In the genomic region with DNA sequence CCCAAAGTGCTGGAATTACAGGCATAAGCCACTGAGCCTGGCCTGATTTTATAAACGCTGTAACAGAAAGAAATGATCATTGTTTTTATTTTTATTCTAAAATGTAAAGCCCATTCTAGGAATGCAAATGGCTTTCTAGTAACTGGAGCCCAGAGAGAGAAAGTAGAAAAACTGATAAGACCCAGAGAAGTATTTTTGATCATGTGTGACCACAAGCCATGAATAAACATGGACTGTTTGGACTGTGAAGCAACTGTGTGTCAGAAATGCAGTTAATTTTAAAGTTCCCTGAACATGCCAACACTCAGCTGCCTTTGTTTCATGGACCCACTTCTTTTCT, we compare ENCODE assay signal across 13 cellular contexts. TPM values are rescaled to one million over a fixed set of nuclear protein-coding genes. Genes with fewer than 3 reads are reported as not detected.
DNase-seq lines count a peak whose midpoint lies in the region; ATAC-seq and TF ChIP-seq lines count a peak whose summit lies in the region.
"Had no signal": no experiment of that assay in that cellular context is flagged by ENCODE, and none has a peak within 500 bp of the region (broad histone marks: within the 10 kb centered on the region; RNA-seq: fewer than 3 reads in every experiment).

No MANE protein-coding gene starts in this region.

- H4K20me1 ChIP-seq in GM23248 (ENCODE audit: insufficient read depth): no peaks in the 10 kb centered on the region

- in situ Hi-C loops in GM23248 (cut with MboI): no loop called here
- in situ Hi-C loops in ACHN (cut with HindIII; ENCODE audit: low pct_ligation_motif_present, low pct_unique_long_range_greater_than_20kb, low sequenced_read_pairs): no loop called here

- TF ChIP-seq EP300 in gastroesophageal sphincter (IDR thresholded peaks at IDR 0.05): no peak

- no peak overlapping the region for H3K4me3 ChIP-seq in GM23248
- H3K4me3 ChIP-seq in gastroesophageal sphincter: no peak overlapping the region
- peak overlapping the region in 2 of 3 donors; percentile 11 to 30 for H3K4me3 ChIP-seq in skeletal muscle tissue (ENCODE audit: low read length in 3 of 3)

- WGBS in GM23248 (ENCODE audit: low coverage in 1 of 2, low lambda C conversion rate in 2 of 2, missing lambda C conversion rate in 2 of 2), 2 experiments: 29 to 60% methylated on average over 1 of the region's 1 CpG
- 23 to 33% methylated on average over 1 of the region's 1 CpG for WGBS in gastroesophageal sphincter (ENCODE audit: low coverage in 1 of 2), 2 donors

- H2AFZ ChIP-seq in GM23248: no peak overlapping the region

- H3K9ac ChIP-seq in GM23248: no peak overlapping the region
- no peak overlapping the region for H3K9ac ChIP-seq in skeletal muscle tissue (ENCODE audit: low read depth in 1 of 3, low read length in 3 of 3)

- no peak for ATAC-seq in gastroesophageal sphincter

- no peak overlapping the region for H3K4me2 ChIP-seq in GM23248 (ENCODE audit: unreplicated experiment)

- H3K9me2 ChIP-seq in GM23248 (ENCODE audit: insufficient read depth): no peaks in the 10 kb centered on the region

- TF ChIP-seq CTCF in VCaP (conservative IDR thresholded peaks at IDR 0.05): no peak
- no peak for TF ChIP-seq CTCF in gastroesophageal sphincter (IDR thresholded peaks at IDR 0.05)

- H3K4me1 ChIP-seq in GM23248 (ENCODE audit: insufficient read depth) (peaks cover 10% of the 10 kb centered on the region), gastroesophageal sphincter (peaks cover 8 to 61% (median 15%) of the 10 kb centered on the region in 3 donors), skeletal muscle tissue (ENCODE audit: control insufficient read depth in 3 of 3, insufficient read depth in 3 of 3, low read length in 3 of 3) (peaks cover 25 to 29% (median 27%) of the 10 kb centered on the region in 3 donors)

- H3K27ac ChIP-seq in GM23248 (peak overlapping the region; percentile 54; the same call in 1 of the 2 replicates), VCaP (peak overlapping the region; percentile 62), gastroesophageal sphincter (peak overlapping the region; percentile 32 to 74 (median 66)), skeletal muscle tissue (ENCODE audit: low read depth, low read length) (peak overlapping the region; percentile 67)

- H3F3A ChIP-seq in GM23248 (ENCODE audit: insufficient read depth): peaks cover 19% of the 10 kb centered on the region

- H3K79me2 ChIP-seq in GM23248 (ENCODE audit: insufficient read depth): peaks cover 22% of the 10 kb centered on the region

- H3K27me3 ChIP-seq in GM23248 (replicated peaks; ENCODE audit: insufficient read depth) (no peaks in the 10 kb centered on the region), gastroesophageal sphincter (no peaks in the 10 kb centered on the region), skeletal muscle tissue (ENCODE audit: control insufficient read depth in 3 of 3, insufficient read depth in 3 of 3, low read length in 3 of 3) (no peaks in the 10 kb centered on the region)

- no peaks in the 10 kb centered on the region for H3K9me3 ChIP-seq in GM23248 (ENCODE audit: low read depth)
- no peaks in the 10 kb centered on the region for H3K9me3 ChIP-seq in gastroesophageal sphincter
- no peaks in the 10 kb centered on the region for H3K9me3 ChIP-seq in skeletal muscle tissue (ENCODE audit: control insufficient read depth in 3 of 3, low read length in 3 of 3)

- H3K36me3 ChIP-seq in GM23248 (ENCODE audit: low read depth): no peaks in the 10 kb centered on the region
- no peaks in the 10 kb centered on the region for H3K36me3 ChIP-seq in gastroesophageal sphincter
- H3K36me3 ChIP-seq in skeletal muscle tissue (ENCODE audit: control insufficient read depth in 3 of 3, insufficient read depth in 3 of 3, low read length in 3 of 3): no peaks in the 10 kb centered on the region

- no peak for DNase-seq in GM23248
- DNase-seq in ACHN: no peak
- DNase-seq in SHP77 treated with DMSO at 0.1 percent for 48 hours (lab: John Stamatoyannopoulos, UW): no peak
- DNase-seq in NCI-H2081 (lab: John Stamatoyannopoulos, UW): no peak
- DNase-seq in epidermal melanocyte (ENCODE audit: insufficient read length, low spot score): no peak
- DNase-seq: activated gamma-delta T cell treated with Interleukin-2 at 50 U/mL for 16 hours; CD4-positive, alpha-beta memory T cell; foreskin melanocyte; stimulated activated CD4-positive, alpha-beta T cell treated with anti-CD3 and anti-CD28 coated beads, Interleukin-2, amount 100 ng/mL, for 24 hours; stimulated activated naive CD4-positive, alpha-beta T cell had no signal

- TF ChIP-seq POLR2A in gastroesophageal sphincter (IDR thresholded peaks at IDR 0.05): no peak

RNA-seq across cellular contexts. Expression of a gene that starts 39.7 kb away (rescaled TPM):
- total RNA-seq in GM23248 (2014; rRNA removed; shearing (Covaris generic)): 30.4 and 33.5 TPM in 2 replicates
- polyA plus RNA-seq in GM23248 (2016; fragmentation: Nextera tagmentation; extraction: Ambion mirVana): 41.2 and 43.7 TPM in 2 replicates
- total RNA-seq in gastroesophageal sphincter (10 to 100 TPM; 19.9 to 30.4 (median 24.0) TPM), skeletal muscle tissue (34.4 TPM)

Comparison
In these comparisons a context has a peak if more than half of its experiments do, and no peak if none do; other contexts are left out.
1. H3K4me3 ChIP-seq: peak in skeletal muscle tissue (2 of 3); none in GM23248 (single experiment) and gastroesophageal sphincter (0 of 2).
2. Peak in every context shown above with its lines, with median percentiles within 50 percentile points of each other: H3K27ac ChIP-seq.